30 cellular contexts compared by ENCODE assay signal in the genomic region with DNA sequence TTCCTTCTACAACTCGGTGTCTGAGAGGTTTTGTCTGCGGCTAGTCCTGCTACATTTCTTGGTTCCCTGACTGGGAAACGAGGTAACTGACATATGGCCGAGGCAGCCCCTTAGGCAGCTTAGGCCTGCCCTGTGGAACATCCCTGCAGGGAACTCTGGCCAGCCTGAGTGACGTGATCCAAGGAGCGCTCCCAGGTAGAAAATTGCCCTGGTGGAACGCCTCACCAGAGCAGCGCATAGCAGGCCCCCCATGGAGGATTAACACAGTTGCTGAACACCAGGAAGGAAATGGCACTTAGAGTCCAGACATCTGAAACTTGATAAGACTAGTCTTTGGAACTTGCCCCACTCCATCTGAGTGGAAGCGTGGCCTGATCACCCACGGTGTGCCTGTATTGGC.
"Had no signal": no experiment of that assay in that cellular context is flagged by ENCODE, and none has a peak within 500 bp of the region (broad histone marks: within the 10 kb centered on the region; RNA-seq: fewer than 3 reads in every experiment).

No MANE protein-coding gene starts in this region.

- H3K4me1 ChIP-seq: adrenal gland, body of pancreas, colonic mucosa, esophagus squamous epithelium, gastroesophageal sphincter, heart right ventricle had no signal

- DNase-seq: activated CD4-positive, alpha-beta memory T cell treated with anti-CD3 and anti-CD28 coated beads for 36 hours; activated CD4-positive, alpha-beta T cell treated with anti-CD3 and anti-CD28 coated beads for 36 hours; activated CD4-positive, alpha-beta T cell treated with anti-CD3 and anti-CD28 coated beads, Interleukin-2, amount 10 ng/mL, durations not matched to agents 24 days and 14 days; activated CD4-positive, CD25-positive, alpha-beta regulatory T cell; activated CD4-positive, CD25-positive, alpha-beta regulatory T cell treated with anti-CD3 and anti-CD28 coated beads, Interleukin-2, amount 50 U/mL, for 72 hours; activated CD8-positive, alpha-beta memory T cell treated with anti-CD3 and anti-CD28 coated beads, Interleukin-2, amount 10 ng/mL, durations not matched to agents 7 days and 5 days; activated CD8-positive, alpha-beta memory T cell treated with anti-CD3 and anti-CD28 coated beads, Interleukin-2, amount 50 U/mL, for 4 hours; activated CD8-positive, alpha-beta T cell treated with anti-CD3 and anti-CD28 coated beads, Interleukin-2, amount 10 ng/mL, durations not matched to agents 7 days and 5 days; activated effector memory CD4-positive, alpha-beta T cell treated with anti-CD3 and anti-CD28 coated beads, Interleukin-2, amount 50 U/mL, for 16 hours; activated naive CD4-positive, alpha-beta T cell treated with anti-CD3 and anti-CD28 coated beads for 36 hours; activated naive CD8-positive, alpha-beta T cell treated with anti-CD3 and anti-CD28 coated beads for 36 hours; activated naive CD8-positive, alpha-beta T cell treated with anti-CD3 and anti-CD28 coated beads, Interleukin-2, amount 50 U/mL, for 24 hours; activated T-cell treated with anti-CD3 and anti-CD28 coated beads, Interleukin-2, amount 50 U/mL, for 1 hour; activated T-cell treated with anti-CD3 and anti-CD28 coated beads, Interleukin-2, amount 50 U/mL, for 48 hours; adrenal gland; amygdala; aorta; body of pancreas; cerebellar nuclear complex; colonic mucosa; effector CD8-positive, alpha-beta T cell; esophagus squamous epithelium; foreskin melanocyte; heart right ventricle; T1000 had no signal

- FAIRE-seq: endometrium, endothelial cell of umbilical vein had no signal

- H3K4me3 ChIP-seq: adrenal gland, body of pancreas, colonic mucosa, esophagus squamous epithelium, gastroesophageal sphincter, heart right ventricle, hepatocyte had no signal

- ATAC-seq: activated CD4-positive, alpha-beta T cell treated with anti-CD3 and anti-CD28 coated beads for 36 hours; activated CD8-positive, alpha-beta memory T cell treated with anti-CD3 and anti-CD28 coated beads, Interleukin-2, amount 10 ng/mL, durations not matched to agents 7 days and 5 days; activated CD8-positive, alpha-beta T cell treated with anti-CD3 and anti-CD28 coated beads, Interleukin-2, amount 10 ng/mL, durations not matched to agents 7 days and 5 days; activated naive CD8-positive, alpha-beta T cell treated with anti-CD3 and anti-CD28 coated beads, Interleukin-2, amount 50 U/mL, for 24 hours; body of pancreas; gastroesophageal sphincter; heart right ventricle had no signal

- H3K27ac ChIP-seq: adrenal gland, body of pancreas, colonic mucosa, epithelial cell of prostate, esophagus squamous epithelium, gastroesophageal sphincter, heart right ventricle, hepatocyte had no signal

- H3K36me3 ChIP-seq: adrenal gland, colonic mucosa, esophagus squamous epithelium, gastroesophageal sphincter, heart right ventricle had no signal

- H3K27me3 ChIP-seq: adrenal gland, body of pancreas, colonic mucosa, esophagus squamous epithelium, gastroesophageal sphincter, heart right ventricle, hepatocyte had no signal

- H3K9me3 ChIP-seq: adrenal gland, body of pancreas, colonic mucosa, esophagus squamous epithelium, gastroesophageal sphincter, heart right ventricle had no signal
